ENCODE assay signal across 1 cellular context in genomic region chr17:43456661-43457361, GRCh38.
TF ChIP-seq lines count a peak whose summit lies in the region.

No MANE protein-coding gene starts in this region.

TF ChIP-seq in HepG2, 621 proteins besides CTCF, POLR2A, EP300 and RAD21 (continued from another document and continues in another):
- peak; percentile 62 for TF ChIP-seq ZNF142 (CRISPR knock-in tag; IDR thresholded peaks at IDR 0.05)
- peak; percentile 91 for TF ChIP-seq POGZ (CRISPR knock-in tag; IDR thresholded peaks at IDR 0.05)
- peak; percentile 99 for TF ChIP-seq RXRA (CRISPR knock-in tag; IDR thresholded peaks at IDR 0.05)
- TF ChIP-seq ZSCAN30 (CRISPR knock-in tag; IDR thresholded peaks at IDR 0.05): peak; percentile 52; the same call in 1 of the 2 replicates
- TF ChIP-seq ZNF704 (CRISPR knock-in tag; IDR thresholded peaks at IDR 0.05; ENCODE audit: borderline replicate concordance): no peak
- TF ChIP-seq JUNB (CRISPR knock-in tag; IDR thresholded peaks at IDR 0.05; ENCODE audit: borderline replicate concordance): peak; percentile 11; the same call in 1 of the 2 replicates
- TF ChIP-seq ZNF607 (CRISPR knock-in tag; IDR thresholded peaks at IDR 0.05; ENCODE audit: borderline replicate concordance): peak; percentile 88; the same call in 1 of the 2 replicates
- no peak; the same call in 1 of the 2 replicates for TF ChIP-seq NFAT5 (CRISPR knock-in tag; IDR thresholded peaks at IDR 0.05)
- TF ChIP-seq ZMYM4 (CRISPR knock-in tag; IDR thresholded peaks at IDR 0.05): peak; percentile 91
- no peak for TF ChIP-seq GMEB2 (CRISPR knock-in tag; IDR thresholded peaks at IDR 0.05; ENCODE audit: low read depth)
- TF ChIP-seq MAFG (CRISPR knock-in tag; IDR thresholded peaks at IDR 0.05): no peak
- peak; percentile 79; the same call in 1 of the 2 replicates for TF ChIP-seq SNAPC2 (CRISPR knock-in tag; IDR thresholded peaks at IDR 0.05)
- TF ChIP-seq MTF1 (CRISPR knock-in tag; IDR thresholded peaks at IDR 0.05): no peak
- peak; percentile 80 for TF ChIP-seq GABPB1 (CRISPR knock-in tag; IDR thresholded peaks at IDR 0.05)
- TF ChIP-seq HDAC2 (CRISPR knock-in tag; IDR thresholded peaks at IDR 0.05): peak; percentile 99
- peak; percentile 100 for TF ChIP-seq RARA (CRISPR knock-in tag; IDR thresholded peaks at IDR 0.05)
- peak; percentile 86 for TF ChIP-seq MIER2 (CRISPR knock-in tag; IDR thresholded peaks at IDR 0.05)
- peak; percentile 65; the same call in 1 of the 2 replicates for TF ChIP-seq ZNF709 (CRISPR knock-in tag; IDR thresholded peaks at IDR 0.05)
- TF ChIP-seq ZNF510 (CRISPR knock-in tag; IDR thresholded peaks at IDR 0.05; ENCODE audit: low read depth): no peak; the same call in 1 of the 2 replicates
- TF ChIP-seq SRSF9 (IDR thresholded peaks at IDR 0.05; ENCODE audit: borderline replicate concordance, insufficient read depth, low read depth, low read length, poor library complexity, severe bottlenecking): no peak
- TF ChIP-seq HNF1B (CRISPR knock-in tag; IDR thresholded peaks at IDR 0.05): peak; percentile 98
- TF ChIP-seq ZNF350 (CRISPR knock-in tag; IDR thresholded peaks at IDR 0.05; ENCODE audit: borderline replicate concordance, low read depth): peak; percentile 89
- TF ChIP-seq POLR2AphosphoS5 (IDR thresholded peaks at IDR 0.05; ENCODE audit: low read depth, low read length): peak; percentile 80
- TF ChIP-seq HBP1 (CRISPR knock-in tag; IDR thresholded peaks at IDR 0.05; ENCODE audit: low read depth): 0 out of 2 replicates have a peak, but pooled peaks have one; percentile 87
- no peak for TF ChIP-seq GPBP1L1 (CRISPR knock-in tag; IDR thresholded peaks at IDR 0.05)
- TF ChIP-seq STAG1 (CRISPR knock-in tag; IDR thresholded peaks at IDR 0.05): peak; percentile 49
- peak; percentile 96 for TF ChIP-seq ZNF772 (CRISPR knock-in tag; IDR thresholded peaks at IDR 0.05)
- TF ChIP-seq KDM2A (CRISPR knock-in tag; IDR thresholded peaks at IDR 0.05; ENCODE audit: borderline replicate concordance, low read depth): peak; percentile 84; the same call in 1 of the 2 replicates
- TF ChIP-seq BRCA1 (CRISPR knock-in tag; IDR thresholded peaks at IDR 0.05): peak; percentile 31; the same call in 1 of the 2 replicates
- TF ChIP-seq ZNF160 (CRISPR knock-in tag; IDR thresholded peaks at IDR 0.05): 0 out of 2 replicates have a peak, but pooled peaks have one; percentile 21
- TF ChIP-seq SCMH1 (CRISPR knock-in tag; IDR thresholded peaks at IDR 0.05; ENCODE audit: borderline replicate concordance): no peak
- TF ChIP-seq HNRNPL (IDR thresholded peaks at IDR 0.05; ENCODE audit: low read depth, low read length): no peak
- TF ChIP-seq ZNF773 (CRISPR knock-in tag; IDR thresholded peaks at IDR 0.05; ENCODE audit: borderline replicate concordance): no peak
- peak; percentile 73 to 77 for TF ChIP-seq NR2F1 (CRISPR knock-in tag; IDR thresholded peaks at IDR 0.05)
- TF ChIP-seq KLF11 (CRISPR knock-in tag; IDR thresholded peaks at IDR 0.05): peak; percentile 32
- peak; percentile 100 for TF ChIP-seq ARID5B (CRISPR knock-in tag; IDR thresholded peaks at IDR 0.05)
